22 cellular contexts compared by ENCODE assay signal in genomic region chr3:133486658-133487057, GRCh38.
"Had no signal": no experiment of that assay in that cellular context is flagged by ENCODE, and none has a peak within 500 bp of the region (broad histone marks: within the 10 kb centered on the region; RNA-seq: fewer than 3 reads in every experiment).

No MANE protein-coding gene starts in this region.

- H3K4me3 Mint-ChIP-seq: activated CD4-positive, alpha-beta T cell treated with anti-CD3 and anti-CD28 coated beads for 36 hours; activated CD8-positive, alpha-beta T cell treated with anti-CD3 and anti-CD28 coated beads for 36 hours; activated naive CD4-positive, alpha-beta T cell treated with anti-CD3 and anti-CD28 coated beads, Interleukin-2, amount 10 ng/mL, durations not matched to agents 7 days and 5 days; activated T-cell treated with anti-CD3 and anti-CD28 coated beads, Interleukin-2, amount 50 U/mL, for 72 hours; brain; central memory CD8-positive, alpha-beta T cell; T-helper 17 cell had no signal

- H3K4me1 Mint-ChIP-seq: brain had no signal

- H3K27ac Mint-ChIP-seq: activated CD4-positive, alpha-beta T cell treated with anti-CD3 and anti-CD28 coated beads for 36 hours; activated CD8-positive, alpha-beta T cell treated with anti-CD3 and anti-CD28 coated beads for 36 hours; activated naive CD4-positive, alpha-beta T cell treated with anti-CD3 and anti-CD28 coated beads, Interleukin-2, amount 10 ng/mL, durations not matched to agents 7 days and 5 days; activated T-cell treated with anti-CD3 and anti-CD28 coated beads, Interleukin-2, amount 50 U/mL, for 72 hours; activated T-helper 2 cell treated with anti-CD3 and anti-CD28 coated beads, Interferon-gamma antibody, Interleukin-2, Interleukin-4, amounts not matched to agents 10 μg/mL and 5 μg/mL and 100 μg/mL, durations not matched to agents 14 hours and 24 hours and 36 hours; brain; T-helper 17 cell had no signal

- FAIRE-seq: astrocyte had no signal

- DNase-seq: activated CD4-positive, alpha-beta T cell treated with anti-CD3 and anti-CD28 coated beads for 36 hours; activated CD4-positive, CD25-positive, alpha-beta regulatory T cell; activated CD8-positive, alpha-beta memory T cell treated with anti-CD3 and anti-CD28 coated beads, Interleukin-2, amount 50 U/mL, for 4 hours; activated CD8-positive, alpha-beta T cell treated with anti-CD3 and anti-CD28 coated beads for 36 hours; activated gamma-delta T cell treated with Interleukin-2 at 50 U/mL for 16 hours; activated naive CD4-positive, alpha-beta T cell treated with anti-CD3 and anti-CD28 coated beads, Interleukin-2, amount 10 ng/mL, durations not matched to agents 7 days and 5 days; activated T-cell treated with anti-CD3 and anti-CD28 coated beads, Interleukin-2, amount 50 U/mL, for 72 hours; amygdala; KG1; NCI-H1092 treated with DMSO at 0.1 percent for 48 hours; NCI-H1417 treated with DMSO at 0.1 percent for 48 hours; NCI-H1694; NCI-H2029 treated with DMSO at 0.1 percent for 48 hours; NCI-H510A treated with DMSO at 0.1 percent for 48 hours; NCI-H69; PC-3; SIG-M5; T-helper 17 cell had no signal

- H3K27me3 Mint-ChIP-seq: activated CD4-positive, alpha-beta T cell treated with anti-CD3 and anti-CD28 coated beads for 36 hours; activated CD8-positive, alpha-beta T cell treated with anti-CD3 and anti-CD28 coated beads for 36 hours; activated naive CD4-positive, alpha-beta T cell treated with anti-CD3 and anti-CD28 coated beads, Interleukin-2, amount 10 ng/mL, durations not matched to agents 7 days and 5 days; brain; central memory CD8-positive, alpha-beta T cell; T-helper 17 cell had no signal

- ATAC-seq: activated CD4-positive, alpha-beta T cell treated with anti-CD3 and anti-CD28 coated beads for 36 hours; activated CD8-positive, alpha-beta T cell treated with anti-CD3 and anti-CD28 coated beads for 36 hours; activated T-cell treated with anti-CD3 and anti-CD28 coated beads, Interleukin-2, amount 50 U/mL, for 72 hours; PC-3; T-helper 17 cell had no signal

- H3K9me3 Mint-ChIP-seq: activated CD8-positive, alpha-beta T cell treated with anti-CD3 and anti-CD28 coated beads for 36 hours; central memory CD8-positive, alpha-beta T cell had no signal
